3 cellular contexts compared by ENCODE assay signal in genomic region chr1:45491464-45492260, GRCh38.
TF ChIP-seq lines count a peak whose summit lies in the region.

No MANE protein-coding gene starts in this region.

TF ChIP-seq in IMR-90, 13 proteins besides CTCF, POLR2A, EP300 and RAD21:
- no peak for TF ChIP-seq RCOR1 (IDR thresholded peaks at IDR 0.05; ENCODE audit: insufficient replicate concordance, low read length)
- TF ChIP-seq MAFK (IDR thresholded peaks at IDR 0.05; ENCODE audit: low read depth, low read length) = peak; percentile 69

TF ChIP-seq in neural cell, 6 proteins besides CTCF, POLR2A, EP300 and RAD21:
- TF ChIP-seq, protein P1, sequence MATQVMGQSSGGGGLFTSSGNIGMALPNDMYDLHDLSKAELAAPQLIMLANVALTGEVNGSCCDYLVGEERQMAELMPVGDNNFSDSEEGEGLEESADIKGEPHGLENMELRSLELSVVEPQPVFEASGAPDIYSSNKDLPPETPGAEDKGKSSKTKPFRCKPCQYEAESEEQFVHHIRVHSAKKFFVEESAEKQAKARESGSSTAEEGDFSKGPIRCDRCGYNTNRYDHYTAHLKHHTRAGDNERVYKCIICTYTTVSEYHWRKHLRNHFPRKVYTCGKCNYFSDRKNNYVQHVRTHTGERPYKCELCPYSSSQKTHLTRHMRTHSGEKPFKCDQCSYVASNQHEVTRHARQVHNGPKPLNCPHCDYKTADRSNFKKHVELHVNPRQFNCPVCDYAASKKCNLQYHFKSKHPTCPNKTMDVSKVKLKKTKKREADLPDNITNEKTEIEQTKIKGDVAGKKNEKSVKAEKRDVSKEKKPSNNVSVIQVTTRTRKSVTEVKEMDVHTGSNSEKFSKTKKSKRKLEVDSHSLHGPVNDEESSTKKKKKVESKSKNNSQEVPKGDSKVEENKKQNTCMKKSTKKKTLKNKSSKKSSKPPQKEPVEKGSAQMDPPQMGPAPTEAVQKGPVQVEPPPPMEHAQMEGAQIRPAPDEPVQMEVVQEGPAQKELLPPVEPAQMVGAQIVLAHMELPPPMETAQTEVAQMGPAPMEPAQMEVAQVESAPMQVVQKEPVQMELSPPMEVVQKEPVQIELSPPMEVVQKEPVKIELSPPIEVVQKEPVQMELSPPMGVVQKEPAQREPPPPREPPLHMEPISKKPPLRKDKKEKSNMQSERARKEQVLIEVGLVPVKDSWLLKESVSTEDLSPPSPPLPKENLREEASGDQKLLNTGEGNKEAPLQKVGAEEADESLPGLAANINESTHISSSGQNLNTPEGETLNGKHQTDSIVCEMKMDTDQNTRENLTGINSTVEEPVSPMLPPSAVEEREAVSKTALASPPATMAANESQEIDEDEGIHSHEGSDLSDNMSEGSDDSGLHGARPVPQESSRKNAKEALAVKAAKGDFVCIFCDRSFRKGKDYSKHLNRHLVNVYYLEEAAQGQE (IDR thresholded peaks at IDR 0.05; ENCODE audit: borderline replicate concordance) = no peak
- no peak for TF ChIP-seq POLR2AphosphoS5 (IDR thresholded peaks at IDR 0.05)
- no peak for TF ChIP-seq EZH2 (IDR thresholded peaks at IDR 0.05; ENCODE audit: borderline replicate concordance, insufficient read depth, low read length, poor library complexity, severe bottlenecking)
- TF ChIP-seq SMC3 (conservative IDR thresholded peaks at IDR 0.05; ENCODE audit: poor library complexity) = no peak
- TF ChIP-seq MXI1 (conservative IDR thresholded peaks at IDR 0.05; ENCODE audit: poor library complexity, severe bottlenecking) = no peak

TF ChIP-seq in GM12891, 5 proteins besides CTCF, POLR2A, EP300 and RAD21:
- no peak for TF ChIP-seq SPI1 (IDR thresholded peaks at IDR 0.05; ENCODE audit: low read depth, low read length)
- TF ChIP-seq POU2F2 (IDR thresholded peaks at IDR 0.05; ENCODE audit: low read depth, low read length) = no peak
- TF ChIP-seq TAF1 (IDR thresholded peaks at IDR 0.05; ENCODE audit: low read depth, low read length) = no peak
- no peak for TF ChIP-seq POLR2AphosphoS5 (IDR thresholded peaks at IDR 0.05; ENCODE audit: low read depth, low read length)
- no peak for TF ChIP-seq PAX5 (IDR thresholded peaks at IDR 0.05; ENCODE audit: insufficient read depth, low read length, severe bottlenecking)
